1 cellular context compared by ENCODE assay signal in the genomic region with DNA sequence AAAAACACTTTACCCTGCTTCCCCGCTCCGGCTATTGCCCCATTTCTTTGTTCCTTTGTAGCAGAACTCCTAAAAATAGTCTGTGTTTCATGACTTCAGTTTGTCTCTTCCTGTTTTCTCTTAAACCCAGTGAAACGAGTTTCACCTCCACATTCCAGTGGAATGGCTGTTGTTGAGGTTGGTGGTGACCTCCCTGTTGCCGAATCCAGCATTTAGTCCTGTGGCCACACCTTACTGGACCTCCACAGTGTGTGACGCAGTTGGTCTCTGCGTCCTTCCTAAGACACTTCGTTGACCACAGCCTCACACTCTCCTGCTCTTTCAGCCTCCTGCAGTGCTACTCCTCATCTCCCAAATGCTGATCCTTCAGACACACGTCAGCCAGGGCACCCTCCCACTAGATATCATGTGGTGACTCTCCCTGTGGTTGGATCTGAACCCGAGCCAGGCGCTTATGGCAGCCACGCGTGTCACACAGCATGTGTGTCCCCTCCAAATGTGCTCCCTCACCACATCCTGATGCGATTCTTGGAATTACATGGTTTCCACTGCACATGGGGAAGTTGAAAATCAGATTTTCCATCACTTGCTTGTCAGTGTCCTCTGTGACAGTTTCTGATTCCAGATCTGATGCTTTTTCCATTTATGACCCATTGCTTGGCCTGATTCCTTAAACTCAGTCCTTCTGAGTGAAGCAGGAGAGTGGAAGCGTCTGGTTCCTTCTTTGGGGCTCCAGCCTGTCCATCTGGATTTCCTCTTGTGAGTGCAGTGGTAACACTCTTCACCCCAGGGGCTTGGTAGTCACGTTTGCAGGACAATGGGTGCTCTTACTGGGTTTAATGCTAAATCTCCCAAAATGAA.
TF ChIP-seq lines count a peak whose summit lies in the region.

No MANE protein-coding gene starts in this region.

TF ChIP-seq in K562, 482 proteins besides CTCF, POLR2A, EP300 and RAD21 (continued from another document and continues in another):
- TF ChIP-seq, protein P1, sequence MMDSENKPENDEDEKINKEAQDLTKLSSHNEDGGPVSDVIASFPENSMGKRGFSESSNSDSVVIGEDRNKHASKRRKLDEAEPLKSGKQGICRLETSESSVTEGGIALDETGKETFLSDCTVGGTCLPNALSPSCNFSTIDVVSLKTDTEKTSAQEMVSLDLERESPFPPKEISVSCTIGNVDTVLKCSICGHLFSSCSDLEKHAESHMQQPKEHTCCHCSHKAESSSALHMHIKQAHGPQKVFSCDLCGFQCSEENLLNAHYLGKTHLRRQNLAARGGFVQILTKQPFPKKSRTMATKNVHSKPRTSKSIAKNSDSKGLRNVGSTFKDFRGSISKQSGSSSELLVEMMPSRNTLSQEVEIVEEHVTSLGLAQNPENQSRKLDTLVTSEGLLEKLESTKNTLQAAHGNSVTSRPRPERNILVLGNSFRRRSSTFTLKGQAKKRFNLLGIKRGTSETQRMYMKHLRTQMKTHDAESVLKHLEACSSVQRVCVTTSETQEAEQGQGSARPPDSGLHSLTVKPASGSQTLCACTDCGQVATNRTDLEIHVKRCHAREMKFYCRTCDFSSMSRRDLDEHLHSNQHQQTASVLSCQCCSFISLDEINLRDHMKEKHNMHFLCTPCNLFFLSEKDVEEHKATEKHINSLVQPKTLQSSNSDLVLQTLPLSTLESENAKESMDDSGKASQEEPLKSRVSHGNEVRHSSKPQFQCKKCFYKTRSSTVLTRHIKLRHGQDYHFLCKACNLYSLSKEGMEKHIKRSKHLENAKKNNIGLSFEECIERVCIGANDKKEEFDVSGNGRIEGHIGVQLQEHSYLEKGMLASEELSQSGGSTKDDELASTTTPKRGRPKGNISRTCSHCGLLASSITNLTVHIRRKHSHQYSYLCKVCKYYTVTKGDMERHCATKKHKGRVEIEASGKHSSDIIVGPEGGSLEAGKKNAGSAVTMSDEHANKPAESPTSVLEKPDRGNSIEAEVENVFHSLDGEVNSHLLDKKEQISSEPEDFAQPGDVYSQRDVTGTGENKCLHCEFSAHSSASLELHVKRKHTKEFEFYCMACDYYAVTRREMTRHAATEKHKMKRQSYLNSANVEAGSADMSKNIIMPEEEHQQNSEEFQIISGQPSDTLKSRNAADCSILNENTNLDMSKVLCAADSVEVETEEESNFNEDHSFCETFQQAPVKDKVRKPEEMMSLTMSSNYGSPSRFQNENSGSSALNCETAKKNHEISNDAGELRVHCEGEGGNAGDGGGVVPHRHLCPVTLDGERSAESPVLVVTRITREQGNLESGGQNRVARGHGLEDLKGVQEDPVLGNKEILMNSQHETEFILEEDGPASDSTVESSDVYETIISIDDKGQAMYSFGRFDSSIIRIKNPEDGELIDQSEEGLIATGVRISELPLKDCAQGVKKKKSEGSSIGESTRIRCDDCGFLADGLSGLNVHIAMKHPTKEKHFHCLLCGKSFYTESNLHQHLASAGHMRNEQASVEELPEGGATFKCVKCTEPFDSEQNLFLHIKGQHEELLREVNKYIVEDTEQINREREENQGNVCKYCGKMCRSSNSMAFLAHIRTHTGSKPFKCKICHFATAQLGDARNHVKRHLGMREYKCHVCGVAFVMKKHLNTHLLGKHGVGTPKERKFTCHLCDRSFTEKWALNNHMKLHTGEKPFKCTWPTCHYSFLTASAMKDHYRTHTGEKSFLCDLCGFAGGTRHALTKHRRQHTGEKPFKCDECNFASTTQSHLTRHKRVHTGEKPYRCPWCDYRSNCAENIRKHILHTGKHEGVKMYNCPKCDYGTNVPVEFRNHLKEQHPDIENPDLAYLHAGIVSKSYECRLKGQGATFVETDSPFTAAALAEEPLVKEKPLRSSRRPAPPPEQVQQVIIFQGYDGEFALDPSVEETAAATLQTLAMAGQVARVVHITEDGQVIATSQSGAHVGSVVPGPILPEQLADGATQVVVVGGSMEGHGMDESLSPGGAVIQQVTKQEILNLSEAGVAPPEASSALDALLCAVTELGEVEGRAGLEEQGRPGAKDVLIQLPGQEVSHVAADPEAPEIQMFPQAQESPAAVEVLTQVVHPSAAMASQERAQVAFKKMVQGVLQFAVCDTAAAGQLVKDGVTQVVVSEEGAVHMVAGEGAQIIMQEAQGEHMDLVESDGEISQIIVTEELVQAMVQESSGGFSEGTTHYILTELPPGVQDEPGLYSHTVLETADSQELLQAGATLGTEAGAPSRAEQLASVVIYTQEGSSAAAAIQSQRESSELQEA (IDR thresholded peaks at IDR 0.05; ENCODE audit: low read depth): no peak
- TF ChIP-seq SAFB (IDR thresholded peaks at IDR 0.05; ENCODE audit: borderline replicate concordance, low read depth, low read length) (no peak), NONO (IDR thresholded peaks at IDR 0.05; ENCODE audit: low read depth in 2 of 2, low read length in 1 of 2) (0 out of 4 replicates have a peak, but pooled peaks of 1 of the 2 experiments have one; percentile 9), ZKSCAN1 (IDR thresholded peaks at IDR 0.05; ENCODE audit: low read depth, low read length) (no peak), SMARCB1 (IDR thresholded peaks at IDR 0.05; ENCODE audit: insufficient read length, low read depth) (no peak), CSDE1 (IDR thresholded peaks at IDR 0.05) (no peak), ASH1L (IDR thresholded peaks at IDR 0.05; ENCODE audit: borderline replicate concordance, low read depth, partially characterized antibody) (no peak), SP1 (CRISPR knock-in tag; IDR thresholded peaks at IDR 0.05) (peak; percentile 49; the same call in 1 of the 2 replicates), ZNF668 (CRISPR knock-in tag; IDR thresholded peaks at IDR 0.05) (no peak), HOXB6 (CRISPR knock-in tag; IDR thresholded peaks at IDR 0.05; ENCODE audit: borderline replicate concordance) (no peak), SMAD1 (IDR thresholded peaks at IDR 0.05; ENCODE audit: low read depth, low read length, partially characterized antibody) (no peak), FOXA3 (CRISPR knock-in tag; conservative IDR thresholded peaks at IDR 0.05 in 1 of 2, IDR thresholded peaks at IDR 0.05 in 1 of 2) (peak in 1 of 2 experiments; percentile 53; a peak in 1 of 4 replicates), SMAD3 (CRISPR knock-in tag; conservative IDR thresholded peaks at IDR 0.05) (no peak), MXI1 (IDR thresholded peaks at IDR 0.05; ENCODE audit: low read depth, low read length) (no peak), PHB2 (IDR thresholded peaks at IDR 0.05; ENCODE audit: low read depth) (no peak), HEY1 (CRISPR knock-in tag; IDR thresholded peaks at IDR 0.05; ENCODE audit: borderline replicate concordance) (0 out of 2 replicates have a peak, but pooled peaks have one; percentile 66), PHTF2 (CRISPR knock-in tag; IDR thresholded peaks at IDR 0.05) (no peak), RBM14 (IDR thresholded peaks at IDR 0.05; ENCODE audit: borderline replicate concordance, insufficient read depth, low read depth, low read length) (no peak), ZSCAN32 (CRISPR knock-in tag; IDR thresholded peaks at IDR 0.05) (no peak), PRMT5 (CRISPR knock-in tag; IDR thresholded peaks at IDR 0.05) (no peak), IFI16 (CRISPR knock-in tag; IDR thresholded peaks at IDR 0.05) (no peak), ZNF217 (CRISPR knock-in tag; IDR thresholded peaks at IDR 0.05) (no peak)
- TF ChIP-seq, protein P2, sequence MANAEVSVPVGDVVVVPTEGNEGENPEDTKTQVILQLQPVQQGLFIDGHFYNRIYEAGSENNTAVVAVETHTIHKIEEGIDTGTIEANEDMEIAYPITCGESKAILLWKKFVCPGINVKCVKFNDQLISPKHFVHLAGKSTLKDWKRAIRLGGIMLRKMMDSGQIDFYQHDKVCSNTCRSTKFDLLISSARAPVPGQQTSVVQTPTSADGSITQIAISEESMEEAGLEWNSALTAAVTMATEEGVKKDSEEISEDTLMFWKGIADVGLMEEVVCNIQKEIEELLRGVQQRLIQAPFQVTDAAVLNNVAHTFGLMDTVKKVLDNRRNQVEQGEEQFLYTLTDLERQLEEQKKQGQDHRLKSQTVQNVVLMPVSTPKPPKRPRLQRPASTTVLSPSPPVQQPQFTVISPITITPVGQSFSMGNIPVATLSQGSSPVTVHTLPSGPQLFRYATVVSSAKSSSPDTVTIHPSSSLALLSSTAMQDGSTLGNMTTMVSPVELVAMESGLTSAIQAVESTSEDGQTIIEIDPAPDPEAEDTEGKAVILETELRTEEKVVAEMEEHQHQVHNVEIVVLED (CRISPR knock-in tag; IDR thresholded peaks at IDR 0.05): no peak
- TF ChIP-seq, protein P3, sequence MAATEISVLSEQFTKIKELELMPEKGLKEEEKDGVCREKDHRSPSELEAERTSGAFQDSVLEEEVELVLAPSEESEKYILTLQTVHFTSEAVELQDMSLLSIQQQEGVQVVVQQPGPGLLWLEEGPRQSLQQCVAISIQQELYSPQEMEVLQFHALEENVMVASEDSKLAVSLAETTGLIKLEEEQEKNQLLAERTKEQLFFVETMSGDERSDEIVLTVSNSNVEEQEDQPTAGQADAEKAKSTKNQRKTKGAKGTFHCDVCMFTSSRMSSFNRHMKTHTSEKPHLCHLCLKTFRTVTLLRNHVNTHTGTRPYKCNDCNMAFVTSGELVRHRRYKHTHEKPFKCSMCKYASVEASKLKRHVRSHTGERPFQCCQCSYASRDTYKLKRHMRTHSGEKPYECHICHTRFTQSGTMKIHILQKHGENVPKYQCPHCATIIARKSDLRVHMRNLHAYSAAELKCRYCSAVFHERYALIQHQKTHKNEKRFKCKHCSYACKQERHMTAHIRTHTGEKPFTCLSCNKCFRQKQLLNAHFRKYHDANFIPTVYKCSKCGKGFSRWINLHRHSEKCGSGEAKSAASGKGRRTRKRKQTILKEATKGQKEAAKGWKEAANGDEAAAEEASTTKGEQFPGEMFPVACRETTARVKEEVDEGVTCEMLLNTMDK (IDR thresholded peaks at IDR 0.05; ENCODE audit: borderline replicate concordance, insufficient read depth, low read depth, low read length, poor library complexity, severe bottlenecking): no peak
- TF ChIP-seq, protein P4, sequence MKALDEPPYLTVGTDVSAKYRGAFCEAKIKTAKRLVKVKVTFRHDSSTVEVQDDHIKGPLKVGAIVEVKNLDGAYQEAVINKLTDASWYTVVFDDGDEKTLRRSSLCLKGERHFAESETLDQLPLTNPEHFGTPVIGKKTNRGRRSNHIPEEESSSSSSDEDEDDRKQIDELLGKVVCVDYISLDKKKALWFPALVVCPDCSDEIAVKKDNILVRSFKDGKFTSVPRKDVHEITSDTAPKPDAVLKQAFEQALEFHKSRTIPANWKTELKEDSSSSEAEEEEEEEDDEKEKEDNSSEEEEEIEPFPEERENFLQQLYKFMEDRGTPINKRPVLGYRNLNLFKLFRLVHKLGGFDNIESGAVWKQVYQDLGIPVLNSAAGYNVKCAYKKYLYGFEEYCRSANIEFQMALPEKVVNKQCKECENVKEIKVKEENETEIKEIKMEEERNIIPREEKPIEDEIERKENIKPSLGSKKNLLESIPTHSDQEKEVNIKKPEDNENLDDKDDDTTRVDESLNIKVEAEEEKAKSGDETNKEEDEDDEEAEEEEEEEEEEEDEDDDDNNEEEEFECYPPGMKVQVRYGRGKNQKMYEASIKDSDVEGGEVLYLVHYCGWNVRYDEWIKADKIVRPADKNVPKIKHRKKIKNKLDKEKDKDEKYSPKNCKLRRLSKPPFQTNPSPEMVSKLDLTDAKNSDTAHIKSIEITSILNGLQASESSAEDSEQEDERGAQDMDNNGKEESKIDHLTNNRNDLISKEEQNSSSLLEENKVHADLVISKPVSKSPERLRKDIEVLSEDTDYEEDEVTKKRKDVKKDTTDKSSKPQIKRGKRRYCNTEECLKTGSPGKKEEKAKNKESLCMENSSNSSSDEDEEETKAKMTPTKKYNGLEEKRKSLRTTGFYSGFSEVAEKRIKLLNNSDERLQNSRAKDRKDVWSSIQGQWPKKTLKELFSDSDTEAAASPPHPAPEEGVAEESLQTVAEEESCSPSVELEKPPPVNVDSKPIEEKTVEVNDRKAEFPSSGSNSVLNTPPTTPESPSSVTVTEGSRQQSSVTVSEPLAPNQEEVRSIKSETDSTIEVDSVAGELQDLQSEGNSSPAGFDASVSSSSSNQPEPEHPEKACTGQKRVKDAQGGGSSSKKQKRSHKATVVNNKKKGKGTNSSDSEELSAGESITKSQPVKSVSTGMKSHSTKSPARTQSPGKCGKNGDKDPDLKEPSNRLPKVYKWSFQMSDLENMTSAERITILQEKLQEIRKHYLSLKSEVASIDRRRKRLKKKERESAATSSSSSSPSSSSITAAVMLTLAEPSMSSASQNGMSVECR (CRISPR knock-in tag; IDR thresholded peaks at IDR 0.05): no peak
- TF ChIP-seq, protein P5, sequence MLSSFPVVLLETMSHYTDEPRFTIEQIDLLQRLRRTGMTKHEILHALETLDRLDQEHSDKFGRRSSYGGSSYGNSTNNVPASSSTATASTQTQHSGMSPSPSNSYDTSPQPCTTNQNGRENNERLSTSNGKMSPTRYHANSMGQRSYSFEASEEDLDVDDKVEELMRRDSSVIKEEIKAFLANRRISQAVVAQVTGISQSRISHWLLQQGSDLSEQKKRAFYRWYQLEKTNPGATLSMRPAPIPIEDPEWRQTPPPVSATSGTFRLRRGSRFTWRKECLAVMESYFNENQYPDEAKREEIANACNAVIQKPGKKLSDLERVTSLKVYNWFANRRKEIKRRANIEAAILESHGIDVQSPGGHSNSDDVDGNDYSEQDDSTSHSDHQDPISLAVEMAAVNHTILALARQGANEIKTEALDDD (IDR thresholded peaks at IDR 0.05): no peak
- TF ChIP-seq, protein P6, sequence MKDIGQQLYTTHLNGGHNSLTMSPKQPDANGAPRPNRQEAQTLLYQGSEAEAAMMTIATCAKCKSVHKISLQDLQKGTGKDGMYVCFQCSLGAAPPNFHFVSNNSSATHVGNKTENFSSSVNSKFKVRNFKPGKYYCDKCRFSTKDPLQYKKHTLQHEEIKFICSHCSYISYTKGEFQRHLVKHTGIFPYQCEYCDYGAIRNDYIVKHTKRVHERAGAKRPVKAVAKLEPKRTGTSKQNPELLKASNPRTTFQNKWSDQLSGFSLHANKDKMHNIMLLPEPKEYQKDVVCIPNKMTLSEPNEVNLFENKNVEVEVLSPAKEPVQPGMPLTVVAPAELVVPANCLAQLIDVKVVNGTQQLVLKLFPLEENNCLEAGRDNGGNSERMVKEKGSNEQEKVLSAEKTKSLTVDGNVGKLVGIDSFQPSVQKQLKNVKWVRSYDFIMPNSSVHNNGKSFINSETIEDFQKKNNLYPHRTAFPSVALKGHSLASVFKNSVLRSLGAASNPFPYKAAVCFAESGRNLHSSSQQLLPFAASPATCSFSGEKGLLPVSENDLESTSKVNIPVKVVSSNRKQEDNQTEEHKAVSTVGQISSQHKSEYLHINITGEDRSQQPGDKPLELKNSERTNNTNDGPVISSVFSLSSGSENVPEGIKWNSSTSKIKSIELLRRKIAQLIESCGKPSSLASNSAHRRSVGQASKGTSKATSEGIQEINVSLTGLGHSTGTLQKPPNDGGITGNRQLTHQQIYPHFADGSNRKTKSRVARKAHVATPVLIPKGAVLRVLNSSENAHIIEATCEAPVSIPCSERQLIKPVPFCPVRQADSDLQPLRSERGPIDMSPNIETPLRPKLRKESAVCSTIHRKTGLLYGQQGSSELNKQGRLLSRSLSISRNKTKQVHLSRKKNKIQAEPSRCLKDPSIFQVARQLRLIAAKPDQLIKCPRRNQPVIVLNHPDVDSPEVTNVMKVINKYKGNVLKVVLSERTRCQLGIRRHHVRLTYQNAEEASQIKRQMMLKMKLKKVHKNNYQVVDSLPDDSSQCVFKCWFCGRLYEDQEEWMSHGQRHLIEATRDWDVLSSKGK (CRISPR knock-in tag; IDR thresholded peaks at IDR 0.05): no peak
- TF ChIP-seq, protein P7, sequence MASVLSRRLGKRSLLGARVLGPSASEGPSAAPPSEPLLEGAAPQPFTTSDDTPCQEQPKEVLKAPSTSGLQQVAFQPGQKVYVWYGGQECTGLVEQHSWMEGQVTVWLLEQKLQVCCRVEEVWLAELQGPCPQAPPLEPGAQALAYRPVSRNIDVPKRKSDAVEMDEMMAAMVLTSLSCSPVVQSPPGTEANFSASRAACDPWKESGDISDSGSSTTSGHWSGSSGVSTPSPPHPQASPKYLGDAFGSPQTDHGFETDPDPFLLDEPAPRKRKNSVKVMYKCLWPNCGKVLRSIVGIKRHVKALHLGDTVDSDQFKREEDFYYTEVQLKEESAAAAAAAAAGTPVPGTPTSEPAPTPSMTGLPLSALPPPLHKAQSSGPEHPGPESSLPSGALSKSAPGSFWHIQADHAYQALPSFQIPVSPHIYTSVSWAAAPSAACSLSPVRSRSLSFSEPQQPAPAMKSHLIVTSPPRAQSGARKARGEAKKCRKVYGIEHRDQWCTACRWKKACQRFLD (CRISPR knock-in tag; IDR thresholded peaks at IDR 0.05): no peak
